In the genomic region with DNA sequence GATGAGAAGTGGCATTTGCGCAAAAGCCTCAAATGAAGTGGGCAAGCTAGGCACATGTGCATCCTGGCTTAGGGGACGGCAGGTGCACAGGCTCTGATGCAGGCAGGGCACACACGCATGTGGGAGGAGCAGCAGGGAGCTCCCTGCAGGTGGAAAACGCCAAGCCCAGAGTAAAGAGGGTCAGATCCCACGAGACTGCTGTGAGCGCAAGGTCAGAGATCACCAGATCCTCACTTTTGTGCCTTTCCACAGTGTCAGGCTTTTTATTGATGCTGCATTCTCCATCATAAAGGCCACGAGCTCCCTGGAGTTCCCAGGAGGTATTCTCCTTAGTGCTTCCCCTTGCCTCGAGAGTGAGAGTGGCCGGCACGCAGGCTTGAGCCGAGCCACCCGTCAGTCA, we compare ENCODE assay signal across 1 cellular context.
TF ChIP-seq lines count a peak whose summit lies in the region.

No MANE protein-coding gene starts in this region.

TF ChIP-seq in GM23338, 12 proteins besides CTCF, POLR2A, EP300 and RAD21 (continued from another document):
- TF ChIP-seq ZNF331 (CRISPR knock-in tag; IDR thresholded peaks at IDR 0.05; ENCODE audit: low read depth) (no peak), EZH2 (IDR thresholded peaks at IDR 0.05; ENCODE audit: low read depth, unreplicated experiment) (no peak)
